In the genomic region with DNA sequence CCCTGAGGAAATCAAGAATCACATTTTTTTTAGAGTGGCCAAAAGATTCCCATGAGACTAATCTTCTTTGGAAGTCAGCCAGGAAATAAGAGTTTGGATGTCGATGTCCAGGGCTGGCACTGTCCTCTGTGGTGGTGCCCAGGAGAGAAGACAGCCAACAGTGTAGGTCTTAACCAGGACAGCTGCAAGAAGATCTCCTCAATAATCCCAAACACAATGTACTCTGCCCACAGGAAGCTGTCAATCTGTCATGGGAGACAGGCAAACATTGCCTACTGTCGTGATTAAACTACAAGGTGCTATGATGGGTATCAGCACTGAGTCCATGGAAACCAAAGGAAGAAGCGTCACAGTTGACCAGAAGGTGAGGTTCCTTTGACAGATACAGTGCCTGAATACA, we compare ENCODE assay signal across 32 cellular contexts.
"Had no signal": no experiment of that assay in that cellular context is flagged by ENCODE, and none has a peak within 500 bp of the region (broad histone marks: within the 10 kb centered on the region; RNA-seq: fewer than 3 reads in every experiment).

No MANE protein-coding gene starts in this region.

- H3K36me3 ChIP-seq: MG63, SJCRH30 had no signal

- DNase-seq: Kasumi-1, KG1, MG63, NCI-H1048, NCI-H1092 treated with DMSO at 0.1 percent for 48 hours, NCI-H1105 treated with DMSO at 0.1 percent for 48 hours, NCI-H1417, NCI-H1436, NCI-H146, NCI-H1694, NCI-H187, NCI-H1930, NCI-H2029 treated with DMSO at 0.1 percent for 48 hours, NCI-H2081 treated with DMSO at 0.1 percent for 48 hours, NCI-H2107, NCI-H2171, NCI-H226, NCI-H446 treated with DMSO at 0.1 percent for 48 hours, NCI-H510A, NCI-H524 treated with DMSO at 0.1 percent for 48 hours, NCI-H526 treated with DMSO at 0.1 percent for 48 hours, NCI-H774, PC-9, SHP77, SIG-M5 had no signal

- FAIRE-seq: RCC 7860 had no signal

- H3K4me2 ChIP-seq: PC-9 had no signal

- H3K27me3 ChIP-seq: MG63, SJCRH30 had no signal

- ATAC-seq: Panc1, Right ventricle myocardium inferior, SK-N-SH treated with all-trans-retinoic acid at 6 μM for 48 hours had no signal

- H3K9me3 ChIP-seq: MG63, SJCRH30 had no signal

- H3K4me3 ChIP-seq: MG63, PC-9, SJCRH30, SK-N-MC had no signal

- H3K27ac ChIP-seq: PC-9, RWPE1, SJCRH30, SK-N-MC had no signal

- H2AFZ ChIP-seq: PC-9 had no signal
